In the genomic region with DNA sequence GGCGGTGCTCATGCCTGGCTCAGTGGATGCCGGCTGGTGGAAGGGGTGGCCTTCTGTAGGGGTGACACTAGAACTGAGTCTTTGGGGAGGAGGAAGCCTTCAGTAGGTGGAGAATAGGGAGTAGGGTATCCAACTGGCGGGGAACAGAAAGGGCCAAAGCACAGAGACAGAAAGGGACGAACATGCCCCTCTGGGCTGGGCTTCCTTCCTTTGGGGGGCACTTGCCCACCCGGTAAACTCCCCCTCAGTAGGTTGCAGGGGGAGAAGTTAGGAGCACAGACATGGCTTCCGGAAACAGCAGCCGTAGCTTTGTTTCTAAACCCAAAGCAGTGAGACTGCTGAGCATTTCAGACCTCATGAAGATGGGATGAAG, we compare ENCODE assay signal across 8 cellular contexts. TPM values are rescaled to one million over a fixed set of nuclear protein-coding genes. Genes with fewer than 3 reads are reported as not detected.
DNase-seq lines count a peak whose midpoint lies in the region; ATAC-seq and TF ChIP-seq lines count a peak whose summit lies in the region.

No MANE protein-coding gene starts in this region.

- peak overlapping the region; percentile 90 for H3K4me3 Mint-ChIP-seq in HFFc6
- H3K4me3 Mint-ChIP-seq in nephron progenitor cell, result peak overlapping the region; percentile 90

- CTCF ChIA-PET in GM10248 (lab: Yijun Ruan, JAX), result interaction anchor here (2.2 to 2.9 kb wide), 3 partner anchors 12 to 316 kb away, joined by 10 to 13 read pairs (median 12); no protein-coding TSS in a partner anchor

- H3K27ac Mint-ChIP-seq in HFFc6, result peak overlapping the region; percentile 57
- no peak overlapping the region for H3K27ac Mint-ChIP-seq in nephron progenitor cell

- POLR2A ChIA-PET in GM10248 (lab: Yijun Ruan, JAX), result no interaction called here

- H3K27me3 Mint-ChIP-seq in HFFc6 (ENCODE audit: insufficient read depth) (peaks cover under 1% of the 10 kb centered on the region), nephron progenitor cell (ENCODE audit: low read depth, poor library complexity) (peaks cover 23% of the 10 kb centered on the region)

- no peaks in the 10 kb centered on the region for H3K9me3 Mint-ChIP-seq in HFFc6
- H3K9me3 Mint-ChIP-seq in nephron progenitor cell, result no peaks in the 10 kb centered on the region

- TF ChIP-seq CTCF in GM10266 (IDR thresholded peaks at IDR 0.05; ENCODE audit: control insufficient read depth, insufficient read depth, low read depth, missing control alignments) (no peak), HFFc6 (IDR thresholded peaks at IDR 0.05) (no peak), epithelial cell of esophagus (IDR thresholded peaks at IDR 0.05; ENCODE audit: insufficient read depth, low read depth, low read length, missing control alignments) (no peak), nephron progenitor cell (IDR thresholded peaks at IDR 0.05) (no peak), GM10248 (IDR thresholded peaks at IDR 0.05; ENCODE audit: control extremely low read depth, extremely low read depth, low read depth, missing control alignments) (no peak)

- DNase-seq in GM10266 (ENCODE audit: extremely low spot score), result peak; percentile 40
- DNase-seq in HFFc6, result no peak
- DNase-seq in epithelial cell of esophagus (ENCODE audit: low read depth), result peak; percentile 12
- DNase-seq in nephron progenitor cell, result no peak
- DNase-seq in GM10248 (ENCODE audit: extremely low spot score), result no peak
- no peak for DNase-seq in middle frontal gyrus (ENCODE audit: extremely low spot score, low spot score)
- no peak for DNase-seq in D341Med (ENCODE audit: low spot score)

- peak overlapping the region; percentile 57 for H3K4me3 ChIP-seq in epithelial cell of esophagus (ENCODE audit: low read length)

- ATAC-seq in SK-N-SH treated with all-trans-retinoic acid at 6 μM for 48 hours, result peak; percentile 38

- H3K4me1 Mint-ChIP-seq in HFFc6 (ENCODE audit: low read depth) (peaks cover 11% of the 10 kb centered on the region), nephron progenitor cell (peaks cover 10% of the 10 kb centered on the region)

- H3K36me3 Mint-ChIP-seq in HFFc6 (ENCODE audit: low read depth), result no peaks in the 10 kb centered on the region; the same call in 1 of the 2 replicates
- H3K36me3 Mint-ChIP-seq in nephron progenitor cell (ENCODE audit: low read depth), result peaks cover 12% of the 10 kb centered on the region

TF ChIP-seq in SK-N-SH treated with all-trans-retinoic acid at 6 μM for 48 hours, 23 proteins besides CTCF, POLR2A, EP300 and RAD21:
- TF ChIP-seq BACH2 (CRISPR knock-in tag; IDR thresholded peaks at IDR 0.05; ENCODE audit: borderline replicate concordance), result no peak
- TF ChIP-seq, protein P1, sequence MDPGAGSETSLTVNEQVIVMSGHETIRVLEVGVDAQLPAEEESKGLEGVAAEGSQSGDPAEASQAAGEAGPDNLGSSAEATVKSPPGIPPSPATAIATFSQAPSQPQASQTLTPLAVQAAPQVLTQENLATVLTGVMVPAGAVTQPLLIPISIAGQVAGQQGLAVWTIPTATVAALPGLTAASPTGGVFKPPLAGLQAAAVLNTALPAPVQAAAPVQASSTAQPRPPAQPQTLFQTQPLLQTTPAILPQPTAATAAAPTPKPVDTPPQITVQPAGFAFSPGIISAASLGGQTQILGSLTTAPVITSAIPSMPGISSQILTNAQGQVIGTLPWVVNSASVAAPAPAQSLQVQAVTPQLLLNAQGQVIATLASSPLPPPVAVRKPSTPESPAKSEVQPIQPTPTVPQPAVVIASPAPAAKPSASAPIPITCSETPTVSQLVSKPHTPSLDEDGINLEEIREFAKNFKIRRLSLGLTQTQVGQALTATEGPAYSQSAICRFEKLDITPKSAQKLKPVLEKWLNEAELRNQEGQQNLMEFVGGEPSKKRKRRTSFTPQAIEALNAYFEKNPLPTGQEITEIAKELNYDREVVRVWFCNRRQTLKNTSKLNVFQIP (CRISPR knock-in tag; IDR thresholded peaks at IDR 0.05; ENCODE audit: borderline replicate concordance, low read depth), result no peak

RNA-seq across cellular contexts. Expression of a gene that starts 0.8 kb away (rescaled TPM):
- total RNA-seq in HFFc6 (2021; fragmentation: NEBNext Ultra II Directional; extraction: Animal tissue kit (Norgen Biotek cat#: 25700)), result 10 to 100 TPM; 11.1 to 13.8 (median 11.8) TPM

RNA-seq across cellular contexts. Expression of a gene that starts 51.5 kb away (rescaled TPM):
- total RNA-seq in HFFc6 (2021; fragmentation: NEBNext Ultra II Directional; extraction: Animal tissue kit (Norgen Biotek cat#: 25700)), result 10 to 100 TPM in 2 of 6 experiments, 1 to 10 TPM in 4; 8.0 to 15.0 (median 8.6) TPM

Comparison
In these comparisons a context has a peak if more than half of its experiments do, and no peak if none do; other contexts are left out.
1. DNase-seq: peak in GM10266 (single experiment) and epithelial cell of esophagus (single experiment); none in HFFc6 (single experiment), nephron progenitor cell (single experiment), GM10248 (single experiment), middle frontal gyrus (single experiment) and D341Med (single experiment).